26 cellular contexts compared by ENCODE assay signal in the genomic region with DNA sequence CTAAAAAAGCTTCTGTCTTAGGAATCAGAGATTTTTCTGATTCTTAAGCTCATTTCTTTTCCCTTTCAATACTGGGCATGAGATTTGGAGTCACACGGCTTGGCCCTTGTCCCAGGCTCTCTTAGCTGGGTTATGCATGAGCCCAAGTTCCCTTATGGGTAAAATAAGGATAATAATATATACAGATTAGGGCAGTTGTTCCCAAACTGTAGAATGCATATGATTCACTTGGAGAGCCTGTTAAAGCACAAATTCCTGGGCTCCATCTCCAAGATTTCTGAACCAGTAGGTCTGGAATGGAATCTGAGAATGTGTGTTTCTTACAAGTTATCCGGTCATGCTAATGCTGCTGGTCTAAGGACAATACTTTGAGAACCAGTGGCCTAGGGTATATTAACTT.
DNase-seq lines count a peak whose midpoint lies in the region; ATAC-seq and TF ChIP-seq lines count a peak whose summit lies in the region.
"Had no signal": no experiment of that assay in that cellular context is flagged by ENCODE, and none has a peak within 500 bp of the region (broad histone marks: within the 10 kb centered on the region; RNA-seq: fewer than 3 reads in every experiment).

No MANE protein-coding gene starts in this region.

- H3K27me3 ChIP-seq in fibroblast of lung (ENCODE audit: control insufficient read depth, insufficient read depth, low read length) (no peaks in the 10 kb centered on the region), neural progenitor cell (no peaks in the 10 kb centered on the region)
- H3K27me3 ChIP-seq: esophagus squamous epithelium had no signal

- no peaks in the 10 kb centered on the region for H3F3A ChIP-seq in neural progenitor cell (ENCODE audit: low read depth)

- no peaks in the 10 kb centered on the region for H3K27me3 Mint-ChIP-seq in neural progenitor cell (ENCODE audit: insufficient read depth, low read depth)
- H3K27me3 Mint-ChIP-seq: stimulated activated naive B cell treated with anti-CD40 and anti-IgM and Interleukin-4, amounts not matched to agents 10 μg/mL and 1 μg/mL and 100 μg/mL, for 72 hours had no signal

- no peak overlapping the region for H2AFZ ChIP-seq in fibroblast of lung (ENCODE audit: low read length)
- H2AFZ ChIP-seq in neural progenitor cell (replicated peaks) = peak overlapping the region; percentile 15

- no peak overlapping the region for H3K27ac Mint-ChIP-seq in neural progenitor cell
- H3K27ac Mint-ChIP-seq: IgD-negative memory B cell; nephron progenitor cell; stimulated activated naive B cell treated with anti-CD40 and anti-IgM and Interleukin-4, amounts not matched to agents 10 μg/mL and 1 μg/mL and 100 μg/mL, for 72 hours had no signal

- H3K4me1 ChIP-seq in fibroblast of lung (ENCODE audit: control insufficient read depth, extremely low read depth, insufficient read depth, low read length) (peaks cover 12% of the 10 kb centered on the region), neural progenitor cell (peaks cover 20% of the 10 kb centered on the region)

- H3K4me2 ChIP-seq in fibroblast of lung (ENCODE audit: extremely low read depth, insufficient read depth, low read length) (no peak overlapping the region), neural progenitor cell (no peak overlapping the region)

- no peak overlapping the region for H3K4me3 ChIP-seq in AG04449 (ENCODE audit: low read depth, low read length)
- H3K4me3 ChIP-seq in fibroblast of lung (replicated peaks in 1 of 4; ENCODE audit: control extremely low read depth in 1 of 4, insufficient read depth in 1 of 4, low read depth in 3 of 4, low read length in 4 of 4) = no peak overlapping the region
- no peak overlapping the region for H3K4me3 ChIP-seq in neural progenitor cell
- H3K4me3 ChIP-seq: esophagus squamous epithelium, psoas muscle had no signal

- ATAC-seq in GM19324 (IDR thresholded peaks at IDR 0.05; ENCODE audit: low FRiP score, unreplicated experiment) (no peak), HG02763 (IDR thresholded peaks at IDR 0.05; ENCODE audit: unreplicated experiment) (no peak)
- ATAC-seq: left ventricle myocardium superior; Panc1; psoas muscle; stimulated activated naive B cell treated with anti-CD40 and anti-IgM and Interleukin-4, amounts not matched to agents 10 μg/mL and 1 μg/mL and 100 μg/mL, for 72 hours had no signal

- H3K9ac ChIP-seq in fibroblast of lung (ENCODE audit: insufficient read depth, low read length) = no peak overlapping the region
- no peak overlapping the region for H3K9ac ChIP-seq in neural progenitor cell

- DNase-seq in AG04449 (ENCODE audit: low read depth, low spot score) (peak; percentile 57), NCI-H446 treated with DMSO at 0.1 percent for 48 hours (lab: John Stamatoyannopoulos, UW) (peak; percentile 35), fibroblast of lung (ENCODE audit: low read depth in 2 of 2) (peak; percentile 63 to 65), neural progenitor cell (ENCODE audit: low spot score) (no peak), DMS79 treated with DMSO at 0.1 percent for 48 hours (lab: John Stamatoyannopoulos, UW) (no peak), NCI-H1105 treated with DMSO at 0.1 percent for 48 hours (lab: John Stamatoyannopoulos, UW) (no peak)
- DNase-seq: 8988T; activated CD4-positive, CD25-positive, alpha-beta regulatory T cell treated with anti-CD3 and anti-CD28 coated beads, Interleukin-2, amount 50 U/mL, for 72 hours; activated CD8-positive, alpha-beta memory T cell treated with anti-CD3 and anti-CD28 coated beads for 24 hours; activated naive CD4-positive, alpha-beta T cell treated with anti-CD3 and anti-CD28 coated beads, Interleukin-2, amount 50 U/mL, for 16 hours; activated T-cell treated with anti-CD3 and anti-CD28 coated beads, Interleukin-2, amount 50 U/mL, for 48 hours; aorta; COR-L47; EL; esophagus squamous epithelium; left ventricle myocardium superior; NCI-H1417 treated with DMSO at 0.1 percent for 48 hours; nephron progenitor cell; psoas muscle; SIG-M5; stimulated activated CD4-positive, alpha-beta T cell treated with anti-CD3 and anti-CD28 coated beads, Interleukin-2, amount 100 ng/mL, for 48 hours; stimulated activated naive B cell treated with anti-CD40 and anti-IgM and Interleukin-4, amounts not matched to agents 10 μg/mL and 1 μg/mL and 100 μg/mL, for 72 hours had no signal

- H4K20me1 ChIP-seq in fibroblast of lung (ENCODE audit: control insufficient read depth, extremely low read depth, insufficient read depth, low read length) = no peaks in the 10 kb centered on the region
- H4K20me1 ChIP-seq in neural progenitor cell (ENCODE audit: low read depth) = no peaks in the 10 kb centered on the region

- no peaks in the 10 kb centered on the region for H3K36me3 ChIP-seq in fibroblast of lung (ENCODE audit: control insufficient read depth, insufficient read depth, low read length)
- no peaks in the 10 kb centered on the region for H3K36me3 ChIP-seq in neural progenitor cell
- H3K36me3 ChIP-seq: esophagus squamous epithelium had no signal

- TF ChIP-seq CTCF in AG04449 (IDR thresholded peaks at IDR 0.05; ENCODE audit: insufficient read depth, low read length, missing control alignments) = no peak
- TF ChIP-seq CTCF in fibroblast of lung (conservative IDR thresholded peaks at IDR 0.05 in 1 of 2, IDR thresholded peaks at IDR 0.05 in 1 of 2; ENCODE audit: low read depth in 1 of 2, low read length in 2 of 2) = no peak
- no peak for TF ChIP-seq CTCF in neural progenitor cell (IDR thresholded peaks at IDR 0.05)

- H3K9me3 ChIP-seq in fibroblast of lung (ENCODE audit: control insufficient read depth, insufficient read depth, low read depth, low read length) (no peaks in the 10 kb centered on the region), neural progenitor cell (ENCODE audit: low read depth) (no peaks in the 10 kb centered on the region)
- H3K9me3 ChIP-seq: esophagus squamous epithelium, psoas muscle had no signal

- H3K4me3 Mint-ChIP-seq in neural progenitor cell = no peak overlapping the region
- H3K4me3 Mint-ChIP-seq: IgD-negative memory B cell; nephron progenitor cell; stimulated activated naive B cell treated with anti-CD40 and anti-IgM and Interleukin-4, amounts not matched to agents 10 μg/mL and 1 μg/mL and 100 μg/mL, for 72 hours had no signal

- H3K79me2 ChIP-seq in fibroblast of lung (ENCODE audit: control insufficient read depth, insufficient read depth, low read length) = no peaks in the 10 kb centered on the region
- H3K79me2 ChIP-seq in neural progenitor cell (ENCODE audit: low read depth) = no peaks in the 10 kb centered on the region

- peaks cover 23% of the 10 kb centered on the region for H3K4me1 Mint-ChIP-seq in neural progenitor cell

- no peaks in the 10 kb centered on the region for H3K9me3 Mint-ChIP-seq in neural progenitor cell
- H3K9me3 Mint-ChIP-seq: nephron progenitor cell; stimulated activated naive B cell treated with anti-CD40 and anti-IgM and Interleukin-4, amounts not matched to agents 10 μg/mL and 1 μg/mL and 100 μg/mL, for 72 hours had no signal

- H3K27ac ChIP-seq in fibroblast of lung (ENCODE audit: insufficient read depth, low read length) = no peak overlapping the region
- H3K27ac ChIP-seq in neural progenitor cell = no peak overlapping the region
- H3K27ac ChIP-seq: esophagus squamous epithelium, psoas muscle had no signal

- POLR2A ChIA-PET in AG04449 (lab: Yijun Ruan, JAX) = interaction anchor here (1.5 kb wide), 1 partner anchor 25 kb away, joined by 3 read pairs; no protein-coding TSS in a partner anchor

- CTCF ChIA-PET in AG04449 (lab: Yijun Ruan, JAX) = interaction anchor here (0.6 to 3.1 kb wide), 5 partner anchors 41 to 508 kb away, joined by 3 to 12 read pairs (median 4); no protein-coding TSS in a partner anchor

- H3K36me3 Mint-ChIP-seq in neural progenitor cell = no peaks in the 10 kb centered on the region
- H3K36me3 Mint-ChIP-seq: IgD-negative memory B cell had no signal

Comparison
In these comparisons a context has a peak if more than half of its experiments do, and no peak if none do; other contexts are left out.
1. DNase-seq: peak in AG04449 (single experiment), NCI-H446 treated with DMSO at 0.1 percent for 48 hours (single experiment) and fibroblast of lung (2 of 2); none in neural progenitor cell (single experiment), DMS79 treated with DMSO at 0.1 percent for 48 hours (single experiment) and NCI-H1105 treated with DMSO at 0.1 percent for 48 hours (single experiment).